1 cellular context compared by ENCODE assay signal in genomic region chr1:43206721-43207228, GRCh38.
TF ChIP-seq lines count a peak whose summit lies in the region.

No MANE protein-coding gene starts in this region.

TF ChIP-seq in HepG2, 621 proteins besides CTCF, POLR2A, EP300 and RAD21 (continued from another document and continues in another):
- no peak for TF ChIP-seq ZBTB33 (CRISPR knock-in tag; IDR thresholded peaks at IDR 0.05)
- TF ChIP-seq BRF2 (CRISPR knock-in tag; IDR thresholded peaks at IDR 0.05): no peak
- TF ChIP-seq ZNF629 (CRISPR knock-in tag; conservative IDR thresholded peaks at IDR 0.05): no peak
- no peak for TF ChIP-seq THAP9 (CRISPR knock-in tag; IDR thresholded peaks at IDR 0.05; ENCODE audit: borderline replicate concordance)
- 0 out of 2 replicates have a peak, but pooled peaks have one; percentile 46 for TF ChIP-seq FOXP4 (CRISPR knock-in tag; IDR thresholded peaks at IDR 0.05)
- no peak for TF ChIP-seq ZNF597 (CRISPR knock-in tag; IDR thresholded peaks at IDR 0.05)
- TF ChIP-seq HMGA1 (CRISPR knock-in tag; conservative IDR thresholded peaks at IDR 0.05): no peak
- no peak for TF ChIP-seq TOPORS (CRISPR knock-in tag; IDR thresholded peaks at IDR 0.05)
- no peak for TF ChIP-seq ZC3H4 (CRISPR knock-in tag; IDR thresholded peaks at IDR 0.05; ENCODE audit: borderline replicate concordance)
- TF ChIP-seq IRX3 (CRISPR knock-in tag; IDR thresholded peaks at IDR 0.05; ENCODE audit: borderline replicate concordance, low read depth): no peak
- no peak for TF ChIP-seq TFAP4 (IDR thresholded peaks at IDR 0.05; ENCODE audit: borderline replicate concordance, low read depth)
- TF ChIP-seq TAF1 (CRISPR knock-in tag; IDR thresholded peaks at IDR 0.05): peak; percentile 20; the same call in 1 of the 2 replicates
- peak; percentile 86 for TF ChIP-seq ATF3 (CRISPR knock-in tag; IDR thresholded peaks at IDR 0.05)
- TF ChIP-seq CCAR2 (optimal IDR thresholded peaks at IDR 0.05; ENCODE audit: low read depth, low read length): no peak
- TF ChIP-seq ZBTB7B (CRISPR knock-in tag; IDR thresholded peaks at IDR 0.05): no peak
- TF ChIP-seq ZNF605 (CRISPR knock-in tag; IDR thresholded peaks at IDR 0.05): no peak
- no peak for TF ChIP-seq BRCA1 (CRISPR knock-in tag; IDR thresholded peaks at IDR 0.05)
- 0 out of 2 replicates have a peak, but pooled peaks have one; percentile 35 for TF ChIP-seq MAZ (IDR thresholded peaks at IDR 0.05; ENCODE audit: borderline replicate concordance, low read depth, low read length)
- TF ChIP-seq MAZ (CRISPR knock-in tag; IDR thresholded peaks at IDR 0.05; ENCODE audit: low read depth): no peak
- no peak for TF ChIP-seq KMT2B (CRISPR knock-in tag; IDR thresholded peaks at IDR 0.05)
- TF ChIP-seq PLSCR1 (CRISPR knock-in tag; IDR thresholded peaks at IDR 0.05; ENCODE audit: borderline replicate concordance): no peak
- TF ChIP-seq ZNF687 (CRISPR knock-in tag; IDR thresholded peaks at IDR 0.05): 0 out of 2 replicates have a peak, but pooled peaks have one; percentile 25
- TF ChIP-seq CEBPB (IDR thresholded peaks at IDR 0.05; ENCODE audit: borderline replicate concordance, low read depth, low read length): no peak
- peak; percentile 98 for TF ChIP-seq JUN (CRISPR knock-in tag; IDR thresholded peaks at IDR 0.05)
- no peak for TF ChIP-seq PCBP1 (IDR thresholded peaks at IDR 0.05; ENCODE audit: borderline replicate concordance, low read depth, low read length)
- peak; percentile 55; the same call in 1 of the 2 replicates for TF ChIP-seq HOXA3 (CRISPR knock-in tag; IDR thresholded peaks at IDR 0.05)
- TF ChIP-seq ZNF230 (CRISPR knock-in tag; IDR thresholded peaks at IDR 0.05): no peak
- TF ChIP-seq ZNF841 (CRISPR knock-in tag; IDR thresholded peaks at IDR 0.05; ENCODE audit: borderline replicate concordance): no peak
- peak; percentile 75 for TF ChIP-seq NCOA2 (CRISPR knock-in tag; IDR thresholded peaks at IDR 0.05)
- TF ChIP-seq ATF2 (CRISPR knock-in tag; IDR thresholded peaks at IDR 0.05): peak; percentile 97
- peak; percentile 76 for TF ChIP-seq CREM (IDR thresholded peaks at IDR 0.05)
- no peak for TF ChIP-seq CREM (CRISPR knock-in tag; IDR thresholded peaks at IDR 0.05)
- TF ChIP-seq TFDP2 (CRISPR knock-in tag; IDR thresholded peaks at IDR 0.05): no peak
- peak; percentile 35; the same call in 1 of the 2 replicates for TF ChIP-seq PHF8 (CRISPR knock-in tag; IDR thresholded peaks at IDR 0.05)
- TF ChIP-seq JUND (CRISPR knock-in tag; IDR thresholded peaks at IDR 0.05): peak; percentile 92
- peak; percentile 33; the same call in 1 of the 2 replicates for TF ChIP-seq ZGPAT (CRISPR knock-in tag; IDR thresholded peaks at IDR 0.05)
- TF ChIP-seq ISL2 (CRISPR knock-in tag; IDR thresholded peaks at IDR 0.05): peak; percentile 58; the same call in 1 of the 2 replicates
- TF ChIP-seq MTERF4 (CRISPR knock-in tag; IDR thresholded peaks at IDR 0.05): peak; percentile 69; the same call in 1 of the 2 replicates
